In genomic region chr1:47841356-47841755, GRCh38 we compare ENCODE assay signal across 19 cellular contexts.
DNase-seq lines count a peak whose midpoint lies in the region; ATAC-seq and TF ChIP-seq lines count a peak whose summit lies in the region.
"Had no signal": no experiment of that assay in that cellular context is flagged by ENCODE, and none has a peak within 500 bp of the region (broad histone marks: within the 10 kb centered on the region; RNA-seq: fewer than 3 reads in every experiment).

No MANE protein-coding gene starts in this region.

- peaks cover 2 to 12% (median 8%) of the 10 kb centered on the region in 11 experiments for H3K9me3 ChIP-seq in BLaER1 treated with 17β-estradiol and CSF1 and Interleukin-3, amounts not matched to agents 10 nM and 100 nM (replicated peaks in 1 of 11)
- no peaks in the 10 kb centered on the region for H3K9me3 ChIP-seq in tibial nerve

- no peaks in the 10 kb centered on the region for H3K9me3 Mint-ChIP-seq in GM23338
- H3K9me3 Mint-ChIP-seq in progenitor cell of endocrine pancreas (ENCODE audit: low read depth), result no peaks in the 10 kb centered on the region
- H3K9me3 Mint-ChIP-seq: CD4-positive, alpha-beta T cell had no signal

- H3K9me2 ChIP-seq in GM23338 (ENCODE audit: insufficient read depth), result no peaks in the 10 kb centered on the region; the same call in 1 of the 2 replicates

- ATAC-seq in GM23338, result peak; percentile 12
- peak; percentile 61 for ATAC-seq in esophagus mucosa

- TF ChIP-seq CTCF in GM23338 (conservative IDR thresholded peaks at IDR 0.05; ENCODE audit: low read depth in 2 of 2), result no peak
- TF ChIP-seq CTCF in progenitor cell of endocrine pancreas (IDR thresholded peaks at IDR 0.05; ENCODE audit: unreplicated experiment), result no peak
- TF ChIP-seq CTCF in tibial nerve (IDR thresholded peaks at IDR 0.05), result no peak

- no peaks in the 10 kb centered on the region for H3K36me3 ChIP-seq in BLaER1 treated with 17β-estradiol and CSF1 and Interleukin-3, amounts not matched to agents 10 nM and 100 nM
- H3K36me3 ChIP-seq in GM23338 (ENCODE audit: insufficient read depth), result no peaks in the 10 kb centered on the region
- H3K36me3 ChIP-seq in tibial nerve, result no peaks in the 10 kb centered on the region

- no peak overlapping the region for H3K27ac ChIP-seq in BLaER1 treated with 17β-estradiol and CSF1 and Interleukin-3, amounts not matched to agents 10 nM and 100 nM
- H3K27ac ChIP-seq in GM23338 (ENCODE audit: low read depth) (no peak overlapping the region), tibial nerve (no peak overlapping the region)

- peaks cover 14% of the 10 kb centered on the region for H3K27me3 Mint-ChIP-seq in GM23338 (ENCODE audit: insufficient read depth, low read depth, poor library complexity)
- H3K27me3 Mint-ChIP-seq in progenitor cell of endocrine pancreas, result no peaks in the 10 kb centered on the region

- no peaks in the 10 kb centered on the region for H3F3A ChIP-seq in GM23338 (replicated peaks; ENCODE audit: low read depth)

- H3K4me2 ChIP-seq in BLaER1 treated with 17β-estradiol and CSF1 and Interleukin-3, amounts not matched to agents 10 nM and 100 nM, result peak overlapping the region in 9 of 11 experiments; percentile 8 to 71 (median 64); a peak in 16 of 22 replicates
- no peak overlapping the region for H3K4me2 ChIP-seq in GM23338

- H3K9ac ChIP-seq in BLaER1 treated with 17β-estradiol and CSF1 and Interleukin-3, amounts not matched to agents 10 nM and 100 nM, result no peak overlapping the region

- no peaks in the 10 kb centered on the region for H3K79me2 ChIP-seq in GM23338 (replicated peaks; ENCODE audit: insufficient read depth)

- H3K27me3 ChIP-seq in BLaER1 treated with 17β-estradiol and CSF1 and Interleukin-3, amounts not matched to agents 10 nM and 100 nM, result no peaks in the 10 kb centered on the region
- H3K27me3 ChIP-seq in GM23338 (ENCODE audit: insufficient read depth) (no peaks in the 10 kb centered on the region), tibial nerve (no peaks in the 10 kb centered on the region)

- no peak for TF ChIP-seq EP300 in tibial nerve (IDR thresholded peaks at IDR 0.05)

- WGBS in tibial nerve, 2 donors, result 83 to 92% methylated on average over 3 of the region's 3 CpGs

- H3K4me3 ChIP-seq in BLaER1 treated with 17β-estradiol and CSF1 and Interleukin-3, amounts not matched to agents 10 nM and 100 nM, result no peak overlapping the region
- H3K4me3 ChIP-seq in GM23338 (no peak overlapping the region), tibial nerve (no peak overlapping the region)

- H3K4me1 ChIP-seq in BLaER1 treated with 17β-estradiol and CSF1 and Interleukin-3, amounts not matched to agents 10 nM and 100 nM, result peaks cover 0 to 23% (median 15%) of the 10 kb centered on the region in 10 experiments; a peak in 14 of 20 replicates
- H3K4me1 ChIP-seq in GM23338 (ENCODE audit: insufficient read depth) (peaks cover 20% of the 10 kb centered on the region), tibial nerve (peaks cover 0 to 60% (median 2%) of the 10 kb centered on the region in 4 donors)

- H2AFZ ChIP-seq in GM23338, result no peak overlapping the region

- H3K27ac Mint-ChIP-seq in GM23338 (no peak overlapping the region), progenitor cell of endocrine pancreas (peak overlapping the region; percentile 39)
- H3K27ac Mint-ChIP-seq: CD4-positive, alpha-beta T cell had no signal

- H4K20me1 ChIP-seq in BLaER1 treated with 17β-estradiol and CSF1 and Interleukin-3, amounts not matched to agents 10 nM and 100 nM, result no peaks in the 10 kb centered on the region
- H4K20me1 ChIP-seq in GM23338 (replicated peaks; ENCODE audit: insufficient read depth), result no peaks in the 10 kb centered on the region; the same call in 1 of the 2 replicates

- H3K4me1 Mint-ChIP-seq in GM23338 (peaks cover 31% of the 10 kb centered on the region), progenitor cell of endocrine pancreas (ENCODE audit: low read depth) (peaks cover 45% of the 10 kb centered on the region)

- TF ChIP-seq POLR2A in tibial nerve (IDR thresholded peaks at IDR 0.05), result no peak

- H3K4me3 Mint-ChIP-seq in GM23338 (no peak overlapping the region), progenitor cell of endocrine pancreas (ENCODE audit: low read depth) (no peak overlapping the region)
- H3K4me3 Mint-ChIP-seq: CD4-positive, alpha-beta T cell had no signal

- DNase-seq in GM23338 (ENCODE audit: low spot score) (no peak), progenitor cell of endocrine pancreas (ENCODE audit: low spot score, unreplicated experiment) (no peak), tibial nerve (ENCODE audit: low spot score in 2 of 2) (no peak), NCI-H1694 (lab: John Stamatoyannopoulos, UW) (no peak), DMS 273 treated with DMSO at 0.1 percent for 48 hours (lab: John Stamatoyannopoulos, UW) (no peak)
- DNase-seq in activated CD4-positive, alpha-beta T cell treated with anti-CD3 and anti-CD28 coated beads for 48 hours, result no peak
- DNase-seq: ACHN; AML-193; Calu3; CD4-positive, alpha-beta T cell; DND-41; GF-D8; MM.1S; NCI-H1092 treated with DMSO at 0.1 percent for 48 hours; NCI-H226; NCI-H526 treated with DMSO at 0.1 percent for 48 hours; SHP77 treated with DMSO at 0.1 percent for 48 hours had no signal

- H3K36me3 Mint-ChIP-seq in GM23338 (ENCODE audit: low read depth) (no peaks in the 10 kb centered on the region), progenitor cell of endocrine pancreas (ENCODE audit: insufficient read depth) (peaks cover 1% of the 10 kb centered on the region)

TF ChIP-seq in GM23338, 12 proteins besides CTCF, POLR2A, EP300 and RAD21 (continues in another document):
- TF ChIP-seq ZNF114 (CRISPR knock-in tag; IDR thresholded peaks at IDR 0.05) (no peak), EZH2phosphoT487 (IDR thresholded peaks at IDR 0.05; ENCODE audit: unreplicated experiment) (no peak), ZNF462 (CRISPR knock-in tag; IDR thresholded peaks at IDR 0.05) (no peak), POLR2AphosphoS5 (IDR thresholded peaks at IDR 0.05; ENCODE audit: low read depth) (no peak), JUNB (IDR thresholded peaks at IDR 0.05; ENCODE audit: unreplicated experiment) (no peak), ZNF331 (CRISPR knock-in tag; IDR thresholded peaks at IDR 0.05; ENCODE audit: low read depth) (no peak)
